14 cellular contexts compared by ENCODE assay signal in genomic region chr5:109905906-109906305, GRCh38.
DNase-seq lines count a peak whose midpoint lies in the region; FAIRE-seq and TF ChIP-seq lines count a peak whose summit lies in the region.
"Had no signal": no experiment of that assay in that cellular context is flagged by ENCODE, and none has a peak within 500 bp of the region (broad histone marks: within the 10 kb centered on the region; RNA-seq: fewer than 3 reads in every experiment).

No MANE protein-coding gene starts in this region.

- no peaks in the 10 kb centered on the region for H3K27me3 ChIP-seq in astrocyte (ENCODE audit: insufficient read depth, low read length)
- H3K27me3 ChIP-seq: SJCRH30 had no signal

- peaks cover 2% of the 10 kb centered on the region for H3K36me3 Mint-ChIP-seq in astrocyte (ENCODE audit: low read depth, unreplicated experiment)

- no peak for TF ChIP-seq CTCF in astrocyte (IDR thresholded peaks at IDR 0.05; ENCODE audit: insufficient read depth, low read depth, low read length)
- TF ChIP-seq CTCF in kidney (IDR thresholded peaks at IDR 0.05; ENCODE audit: borderline replicate concordance, extremely low read depth, insufficient read depth), result no peak

- H3K36me3 ChIP-seq in astrocyte (ENCODE audit: insufficient read depth, low read length) (no peaks in the 10 kb centered on the region), kidney (ENCODE audit: control insufficient read depth in 1 of 2, insufficient read depth in 2 of 2, low read length in 2 of 2) (no peaks in the 10 kb centered on the region)
- H3K36me3 ChIP-seq: SJCRH30 had no signal

- H3K79me2 ChIP-seq in astrocyte (ENCODE audit: insufficient read depth, low read length), result no peaks in the 10 kb centered on the region

- no peak overlapping the region for H3K4me3 Mint-ChIP-seq in astrocyte (ENCODE audit: unreplicated experiment)
- H3K4me3 Mint-ChIP-seq: B cell; CD4-positive, alpha-beta T cell; GM23338 had no signal

- no peak overlapping the region for H3K27ac Mint-ChIP-seq in astrocyte (ENCODE audit: unreplicated experiment)
- H3K27ac Mint-ChIP-seq: B cell; CD4-positive, alpha-beta T cell; GM23338 had no signal

- H4K20me1 ChIP-seq in astrocyte (ENCODE audit: insufficient read depth, low read length), result no peaks in the 10 kb centered on the region

- H3K9me3 ChIP-seq in astrocyte (ENCODE audit: insufficient read depth, low read depth, low read length) (no peaks in the 10 kb centered on the region), kidney (ENCODE audit: control insufficient read depth in 1 of 2, low read length in 2 of 2) (no peaks in the 10 kb centered on the region)
- H3K9me3 ChIP-seq: SJCRH30 had no signal

- FAIRE-seq in astrocyte (lab: Jason Lieb, UNC) (no peak), kidney (lab: Jason Lieb, UNC) (no peak)

- peaks cover 9% of the 10 kb centered on the region for H3K4me1 ChIP-seq in astrocyte (ENCODE audit: insufficient read depth, low read length)
- peaks cover 2 to 9% of the 10 kb centered on the region in 2 donors for H3K4me1 ChIP-seq in kidney (ENCODE audit: control insufficient read depth in 1 of 2, insufficient read depth in 1 of 2, low read depth in 1 of 2, low read length in 2 of 2)

- H3K27ac ChIP-seq in astrocyte (ENCODE audit: low read depth, low read length), result no peak overlapping the region
- no peak overlapping the region for H3K27ac ChIP-seq in kidney (ENCODE audit: low read depth in 2 of 2, low read length in 2 of 2)
- H3K27ac ChIP-seq: SJCRH30 had no signal

- intact Hi-C loops in kidney (cut with DNase I), result no loop called here

- H2AFZ ChIP-seq in astrocyte (ENCODE audit: low read depth, low read length), result no peak overlapping the region
- H2AFZ ChIP-seq: GM23338 had no signal

- no peaks in the 10 kb centered on the region for H3K27me3 Mint-ChIP-seq in astrocyte (ENCODE audit: low read depth, unreplicated experiment)
- H3K27me3 Mint-ChIP-seq: CD4-positive, alpha-beta T cell had no signal

- H3K4me3 ChIP-seq in astrocyte (ENCODE audit: insufficient read depth, low read depth, low read length), result no peak overlapping the region
- H3K4me3 ChIP-seq in kidney (ENCODE audit: low read length in 2 of 2), result no peak overlapping the region
- H3K4me3 ChIP-seq: GM23338, SJCRH30 had no signal

- DNase-seq in HT1080 (ENCODE audit: low read depth) (peak; percentile 40), astrocyte (ENCODE audit: low read depth) (peak; percentile 59), globus pallidus (ENCODE audit: low spot score) (peak; percentile 52), pons (ENCODE audit: low spot score) (peak; percentile 25), NCI-H526 treated with DMSO at 0.1 percent for 48 hours (lab: John Stamatoyannopoulos, UW) (no peak), kidney (no peak), T-helper 2 cell (no peak)
- DNase-seq: CD4-positive, alpha-beta T cell; NCI-H1092; NCI-H1694; NCI-H82 had no signal

- H3K9ac ChIP-seq in astrocyte (ENCODE audit: low read length) (no peak overlapping the region), kidney (ENCODE audit: low read length in 2 of 2) (no peak overlapping the region)

- H3K4me2 ChIP-seq in astrocyte (ENCODE audit: low read length), result no peak overlapping the region
- H3K4me2 ChIP-seq: GM23338 had no signal

- no peaks in the 10 kb centered on the region for H3K9me3 Mint-ChIP-seq in astrocyte (ENCODE audit: unreplicated experiment)
- H3K9me3 Mint-ChIP-seq: CD4-positive, alpha-beta T cell; GM23338 had no signal

- H3K4me1 Mint-ChIP-seq in astrocyte (ENCODE audit: low read depth, unreplicated experiment), result peaks cover 26% of the 10 kb centered on the region
- H3K4me1 Mint-ChIP-seq: B cell had no signal

Comparison
In these comparisons a context has a peak if more than half of its experiments do, and no peak if none do; other contexts are left out.
1. DNase-seq: peak in HT1080 (single experiment), astrocyte (single experiment), globus pallidus (single experiment) and pons (single experiment); none in NCI-H526 treated with DMSO at 0.1 percent for 48 hours (single experiment), kidney (single experiment) and T-helper 2 cell (0 of 5).